12 cellular contexts compared by ENCODE assay signal in the genomic region with DNA sequence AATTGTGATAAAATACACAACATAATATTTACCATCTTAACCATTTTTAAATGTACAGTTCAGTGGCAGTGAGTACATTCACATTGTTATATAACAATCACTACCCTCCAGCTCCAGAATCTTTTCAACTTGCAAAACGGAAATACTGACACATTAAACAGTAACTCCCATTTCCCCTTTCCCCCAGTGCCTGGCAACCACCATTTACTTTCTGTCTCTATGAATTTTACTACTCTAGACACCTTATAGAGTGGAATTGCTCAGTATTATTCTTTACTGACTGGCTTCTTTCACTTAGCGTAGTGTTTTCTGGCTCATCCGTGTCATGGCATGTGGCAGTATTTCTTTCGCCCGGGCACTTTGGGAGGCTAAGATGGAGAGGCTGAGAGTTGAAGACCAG. TPM values are rescaled to one million over a fixed set of nuclear protein-coding genes. Genes with fewer than 3 reads are reported as not detected.
DNase-seq lines count a peak whose midpoint lies in the region; ATAC-seq and TF ChIP-seq lines count a peak whose summit lies in the region.
"Had no signal": no experiment of that assay in that cellular context is flagged by ENCODE, and none has a peak within 500 bp of the region (broad histone marks: within the 10 kb centered on the region; RNA-seq: fewer than 3 reads in every experiment).

No MANE protein-coding gene starts in this region.

- CTCF ChIA-PET in CD4-positive, alpha-beta T cell (lab: Charles Lee) = no interaction called here
- CTCF ChIA-PET in T-cell (lab: Charles Lee) = interaction anchor here in 1 of 2 donors (0.5 kb wide), 1 partner anchor 829 kb away, joined by 3 read pairs; no protein-coding TSS in a partner anchor

- no peaks in the 10 kb centered on the region for H3K27me3 Mint-ChIP-seq in CD4-positive, alpha-beta T cell
- H3K27me3 Mint-ChIP-seq in T-cell = no peaks in the 10 kb centered on the region

- peak overlapping the region; percentile 10 for H3K27ac Mint-ChIP-seq in CD4-positive, alpha-beta T cell
- peak overlapping the region; percentile 1 to 9 for H3K27ac Mint-ChIP-seq in T-cell

- H3K27me3 ChIP-seq in CD4-positive, alpha-beta T cell (ENCODE audit: control insufficient read depth, insufficient read depth, low read length) = no peaks in the 10 kb centered on the region
- no peaks in the 10 kb centered on the region for H3K27me3 ChIP-seq in uterus
- no peaks in the 10 kb centered on the region for H3K27me3 ChIP-seq in thyroid gland

- H3K9me3 ChIP-seq in CD4-positive, alpha-beta T cell (ENCODE audit: control insufficient read depth, low read length) = no peaks in the 10 kb centered on the region
- H3K9me3 ChIP-seq in uterus (no peaks in the 10 kb centered on the region), thyroid gland (no peaks in the 10 kb centered on the region)

- POLR2A ChIA-PET in CD4-positive, alpha-beta T cell (lab: Charles Lee) = no interaction called here
- POLR2A ChIA-PET in T-cell (lab: Charles Lee) = no interaction called here

- ATAC-seq in CD4-positive, alpha-beta T cell (ENCODE audit: poor library complexity) = peak; percentile 49
- ATAC-seq in GM19351 (IDR thresholded peaks at IDR 0.05; ENCODE audit: unreplicated experiment) = peak; percentile 67
- ATAC-seq in HG03103 (IDR thresholded peaks at IDR 0.05; ENCODE audit: low read depth, unreplicated experiment) = peak; percentile 57
- peak in 1 of 4 experiments; percentile 63 for ATAC-seq in T-cell (replicated peaks in 1 of 4)
- no peak for ATAC-seq in HG03025 (IDR thresholded peaks at IDR 0.05; ENCODE audit: low FRiP score, unreplicated experiment)

- H3K36me3 ChIP-seq in uterus (no peaks in the 10 kb centered on the region), thyroid gland (peaks cover 0 to 6% of the 10 kb centered on the region in 2 donors)

- peaks cover 18% of the 10 kb centered on the region for H3K4me1 Mint-ChIP-seq in CD4-positive, alpha-beta T cell (ENCODE audit: low read depth)
- H3K4me1 Mint-ChIP-seq in T-cell = peaks cover 16 to 18% (median 17%) of the 10 kb centered on the region in 3 donors

- no peak overlapping the region for H3K4me3 ChIP-seq in uterus
- no peak overlapping the region for H3K4me3 ChIP-seq in thyroid gland (replicated peaks in 1 of 3)

- no peaks in the 10 kb centered on the region for H3K9me3 Mint-ChIP-seq in CD4-positive, alpha-beta T cell
- H3K9me3 Mint-ChIP-seq in T-cell = no peaks in the 10 kb centered on the region

- intact Hi-C loops in CD4-positive, alpha-beta T cell (cut with DNase I, micrococcal nuclease) = no loop called here
- intact Hi-C loops in uterus (cut with DNase I; ENCODE audit: low total_unique reads) (loop anchor here (10.0 kb wide), 1 partner anchor 677 kb away; no protein-coding TSS in a partner anchor), thyroid gland (cut with DNase I) (loop anchor here (10.0 kb wide), 1 partner anchor 187 kb away; no protein-coding TSS in a partner anchor)

- DNase-seq in CD4-positive, alpha-beta T cell = no peak
- DNase-seq in T-cell = no peak
- DNase-seq in T1000 (lab: John Stamatoyannopoulos, UW) = no peak
- DNase-seq in uterus = no peak
- DNase-seq in thyroid gland = no peak
- DNase-seq: DMS153, GOT3, NCI-H187 treated with DMSO at 0.1 percent for 48 hours had no signal

- H3K27ac ChIP-seq in CD4-positive, alpha-beta T cell (ENCODE audit: low read depth, low read length) = no peak overlapping the region
- H3K27ac ChIP-seq in uterus (no peak overlapping the region), thyroid gland (no peak overlapping the region)
- H3K27ac ChIP-seq: epithelial cell of prostate had no signal

- 78 to 90% methylated on average over 5 of the region's 5 CpGs for WGBS in thyroid gland, 2 donors

- H3K4me3 Mint-ChIP-seq in CD4-positive, alpha-beta T cell = no peak overlapping the region
- H3K4me3 Mint-ChIP-seq in T-cell = peak overlapping the region in 1 of 3 donors; percentile 12

- H3K4me1 ChIP-seq in uterus (no peaks in the 10 kb centered on the region), thyroid gland (peaks cover 0 to 11% of the 10 kb centered on the region in 2 donors)

- TF ChIP-seq CTCF in CD4-positive, alpha-beta T cell (IDR thresholded peaks at IDR 0.05) = no peak
- TF ChIP-seq CTCF in uterus (IDR thresholded peaks at IDR 0.05) (no peak), thyroid gland (IDR thresholded peaks at IDR 0.05) (no peak)

- H3K36me3 Mint-ChIP-seq in CD4-positive, alpha-beta T cell (ENCODE audit: low read depth) = peaks cover 12% of the 10 kb centered on the region
- H3K36me3 Mint-ChIP-seq in T-cell = peaks cover 5% of the 10 kb centered on the region

- TF ChIP-seq POLR2A in uterus (IDR thresholded peaks at IDR 0.05) = no peak
- TF ChIP-seq POLR2A in thyroid gland (IDR thresholded peaks at IDR 0.05) = no peak

RNA-seq across cellular contexts. Expression of a gene that starts 32.6 kb away (rescaled TPM):
- total RNA-seq in CD4-positive, alpha-beta T cell = 10 to 100 TPM; 24.9 to 25.7 TPM
- total RNA-seq in T-cell (10 to 100 TPM; 18.3 to 25.8 (median 21.7) TPM), uterus (10 to 100 TPM; 13.3 to 77.4 (median 39.1) TPM), thyroid gland (10 to 100 TPM; 39.2 to 67.0 (median 46.2) TPM)

RNA-seq across cellular contexts. Expression of a gene that starts 32.9 kb away (rescaled TPM):
- under 1 TPM; 0.25 to 0.31 TPM for total RNA-seq in CD4-positive, alpha-beta T cell
- total RNA-seq in T-cell = under 1 TPM in 4 of 5 donors, not detected in 1; 0.20 to 0.41 (median 0.34) TPM
- total RNA-seq in uterus = 10 to 100 TPM in 1 of 4 donors, 1 to 10 TPM in 3; 1.3 to 38.2 (median 4.8) TPM
- 10 to 100 TPM in 2 of 4 donors, 1 to 10 TPM in 2; 5.0 to 15.5 (median 11.5) TPM for total RNA-seq in thyroid gland

Comparison
In these comparisons a context has a peak if more than half of its experiments do, and no peak if none do; other contexts are left out.
1. intact Hi-C loops: an anchor here in uterus (10.0 kb wide) and thyroid gland (10.0 kb wide); none called in CD4-positive, alpha-beta T cell.